Comparison of ENCODE assay signal across 8 cellular contexts in genomic region chr18:63180971-63181376, GRCh38.
DNase-seq lines count a peak whose midpoint lies in the region; ATAC-seq, FAIRE-seq and TF ChIP-seq lines count a peak whose summit lies in the region.
"Had no signal": no experiment of that assay in that cellular context is flagged by ENCODE, and none has a peak within 500 bp of the region (broad histone marks: within the 10 kb centered on the region; RNA-seq: fewer than 3 reads in every experiment).

No MANE protein-coding gene starts in this region.

- peak overlapping the region; percentile 49 to 72 for H3K27ac Mint-ChIP-seq in effector memory CD8-positive, alpha-beta T cell

- intact Hi-C loops in pancreas (cut with DNase I): no loop called here

- no peaks in the 10 kb centered on the region for H3K9me3 Mint-ChIP-seq in effector memory CD8-positive, alpha-beta T cell

- H3K4me3 Mint-ChIP-seq in effector memory CD8-positive, alpha-beta T cell: no peak overlapping the region

- no peak overlapping the region for H3K4me3 ChIP-seq in pancreas

- no peak for FAIRE-seq in pancreas (lab: Jason Lieb, UNC)

- ATAC-seq in GM18520 (IDR thresholded peaks at IDR 0.05; ENCODE audit: unreplicated experiment) (peak; percentile 65), GM19467 (IDR thresholded peaks at IDR 0.05; ENCODE audit: unreplicated experiment) (peak; percentile 39), HG03066 (IDR thresholded peaks at IDR 0.05; ENCODE audit: low read depth, unreplicated experiment) (peak; percentile 42), SK-N-SH treated with all-trans-retinoic acid at 6 μM for 48 hours (no peak), pancreas (no peak)
- ATAC-seq in effector memory CD8-positive, alpha-beta T cell (replicated peaks): no peak

- no peak for TF ChIP-seq CTCF in pancreas (IDR thresholded peaks at IDR 0.05)

- H3K27me3 Mint-ChIP-seq in effector memory CD8-positive, alpha-beta T cell: no peaks in the 10 kb centered on the region

- H3K9me3 ChIP-seq in pancreas: no peaks in the 10 kb centered on the region

- H3K4me1 Mint-ChIP-seq in effector memory CD8-positive, alpha-beta T cell (ENCODE audit: low read depth in 2 of 2): peaks cover 44 to 55% of the 10 kb centered on the region in 2 donors

- no peak overlapping the region for H3K27ac ChIP-seq in pancreas

- H3K36me3 ChIP-seq in pancreas: no peaks in the 10 kb centered on the region

- WGBS in pancreas, 2 donors: 71 to 85% methylated on average over 5 of the region's 5 CpGs

- no peak for DNase-seq in effector memory CD8-positive, alpha-beta T cell
- no peak for DNase-seq in midbrain (lab: John Stamatoyannopoulos, UW)
- no peak for DNase-seq in pancreas
- DNase-seq: NCI-H2171 treated with DMSO at 0.1 percent for 48 hours had no signal

- H3K36me3 Mint-ChIP-seq in effector memory CD8-positive, alpha-beta T cell (ENCODE audit: insufficient read depth): peaks cover 8% of the 10 kb centered on the region

- H3K4me1 ChIP-seq in pancreas: no peaks in the 10 kb centered on the region

- no peaks in the 10 kb centered on the region for H3K27me3 ChIP-seq in pancreas

TF ChIP-seq in SK-N-SH treated with all-trans-retinoic acid at 6 μM for 48 hours, 23 proteins besides CTCF, POLR2A, EP300 and RAD21:
- no peak for TF ChIP-seq ISL1 (CRISPR knock-in tag; IDR thresholded peaks at IDR 0.05)
- TF ChIP-seq PPARA (CRISPR knock-in tag; IDR thresholded peaks at IDR 0.05; ENCODE audit: borderline replicate concordance): no peak
- TF ChIP-seq, protein P1, sequence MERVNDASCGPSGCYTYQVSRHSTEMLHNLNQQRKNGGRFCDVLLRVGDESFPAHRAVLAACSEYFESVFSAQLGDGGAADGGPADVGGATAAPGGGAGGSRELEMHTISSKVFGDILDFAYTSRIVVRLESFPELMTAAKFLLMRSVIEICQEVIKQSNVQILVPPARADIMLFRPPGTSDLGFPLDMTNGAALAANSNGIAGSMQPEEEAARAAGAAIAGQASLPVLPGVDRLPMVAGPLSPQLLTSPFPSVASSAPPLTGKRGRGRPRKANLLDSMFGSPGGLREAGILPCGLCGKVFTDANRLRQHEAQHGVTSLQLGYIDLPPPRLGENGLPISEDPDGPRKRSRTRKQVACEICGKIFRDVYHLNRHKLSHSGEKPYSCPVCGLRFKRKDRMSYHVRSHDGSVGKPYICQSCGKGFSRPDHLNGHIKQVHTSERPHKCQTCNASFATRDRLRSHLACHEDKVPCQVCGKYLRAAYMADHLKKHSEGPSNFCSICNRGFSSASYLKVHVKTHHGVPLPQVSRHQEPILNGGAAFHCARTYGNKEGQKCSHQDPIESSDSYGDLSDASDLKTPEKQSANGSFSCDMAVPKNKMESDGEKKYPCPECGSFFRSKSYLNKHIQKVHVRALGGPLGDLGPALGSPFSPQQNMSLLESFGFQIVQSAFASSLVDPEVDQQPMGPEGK (CRISPR knock-in tag; IDR thresholded peaks at IDR 0.05; ENCODE audit: borderline replicate concordance): no peak

Comparison
In these comparisons a context has a peak if more than half of its experiments do, and no peak if none do; other contexts are left out.
1. ATAC-seq: peak in GM18520 (single experiment), GM19467 (single experiment) and HG03066 (single experiment); none in effector memory CD8-positive, alpha-beta T cell (single experiment), SK-N-SH treated with all-trans-retinoic acid at 6 μM for 48 hours (single experiment) and pancreas (0 of 4).